10 cellular contexts compared by ENCODE assay signal in genomic region chr14:73246387-73247150, GRCh38. TPM values are rescaled to one million over a fixed set of nuclear protein-coding genes. Genes with fewer than 3 reads are reported as not detected.
A peak's percentile ranks its signal among the peaks of the same experiment; 100 is the strongest.
DNase-seq lines count a peak whose midpoint lies in the region; ATAC-seq and TF ChIP-seq lines count a peak whose summit lies in the region.
"Had no signal": no experiment of that assay in that cellular context is flagged by ENCODE, and none has a peak within 500 bp of the region (broad histone marks: within the 10 kb centered on the region; RNA-seq: fewer than 3 reads in every experiment).

No MANE protein-coding gene starts in this region.

- TF ChIP-seq CTCF in WTC11 (IDR thresholded peaks at IDR 0.05) = no peak
- TF ChIP-seq CTCF in foreskin fibroblast (IDR thresholded peaks at IDR 0.05; ENCODE audit: low read depth, low read length) = no peak

- no peaks in the 10 kb centered on the region for H3K36me3 Mint-ChIP-seq in T-helper 2 cell treated with Interferon-gamma antibody and Interleukin-4, amounts not matched to agents 5 μg/mL and 100 μg/mL, for 36 hours (ENCODE audit: low read depth)
- H3K36me3 Mint-ChIP-seq in WTC11 = no peaks in the 10 kb centered on the region; the same call in 1 of the 2 replicates

- H3K4me3 ChIP-seq in foreskin fibroblast (ENCODE audit: low read depth in 1 of 2, low read length in 2 of 2) = peak overlapping the region; percentile 58 to 61
- H3K4me3 ChIP-seq: A549 had no signal

- no peak for ATAC-seq in WTC11
- no peak for ATAC-seq in stimulated activated naive CD8-positive, alpha-beta T cell treated with anti-CD3 and anti-CD28 coated beads, Interleukin-15, amount 100 ng/mL, for 72 hours
- no peak for ATAC-seq in HG03439 (IDR thresholded peaks at IDR 0.05; ENCODE audit: unreplicated experiment)
- no peak for ATAC-seq in HG03432 (IDR thresholded peaks at IDR 0.05; ENCODE audit: unreplicated experiment)
- ATAC-seq: A549 had no signal

- H3K4me1 Mint-ChIP-seq in T-helper 2 cell treated with Interferon-gamma antibody and Interleukin-4, amounts not matched to agents 5 μg/mL and 100 μg/mL, for 36 hours (ENCODE audit: low read depth) = peaks cover 25% of the 10 kb centered on the region
- H3K4me1 Mint-ChIP-seq in WTC11 = peaks cover 9% of the 10 kb centered on the region
- peaks cover 43% of the 10 kb centered on the region for H3K4me1 Mint-ChIP-seq in stimulated activated naive CD8-positive, alpha-beta T cell treated with anti-CD3 and anti-CD28 coated beads, Interleukin-15, amount 100 ng/mL, for 72 hours

- no peak for DNase-seq in T-helper 2 cell treated with Interferon-gamma antibody and Interleukin-4, amounts not matched to agents 5 μg/mL and 100 μg/mL, for 36 hours (ENCODE audit: low spot score)
- DNase-seq in T-helper 2 cell = no peak
- DNase-seq in WTC11 (ENCODE audit: low spot score) = no peak
- no peak for DNase-seq in foreskin fibroblast
- no peak for DNase-seq in stimulated activated naive CD8-positive, alpha-beta T cell treated with anti-CD3 and anti-CD28 coated beads, Interleukin-15, amount 100 ng/mL, for 72 hours
- DNase-seq in NCI-H345 treated with DMSO at 0.1 percent for 48 hours (lab: John Stamatoyannopoulos, UW; ENCODE audit: unreplicated experiment) = no peak

- CTCF ChIA-PET in WTC11 (lab: Charles Lee) = interaction anchor here (0.6 to 2.8 kb wide), 3 partner anchors 14 to 1077 kb away, joined by 3 to 9 read pairs (median 4); no protein-coding TSS in a partner anchor

- H3K27me3 Mint-ChIP-seq in T-helper 2 cell treated with Interferon-gamma antibody and Interleukin-4, amounts not matched to agents 5 μg/mL and 100 μg/mL, for 36 hours (ENCODE audit: low read depth) = peaks cover 36% of the 10 kb centered on the region
- H3K27me3 Mint-ChIP-seq in WTC11 (ENCODE audit: low read depth) = no peaks in the 10 kb centered on the region
- peaks cover 58% of the 10 kb centered on the region for H3K27me3 Mint-ChIP-seq in stimulated activated naive CD8-positive, alpha-beta T cell treated with anti-CD3 and anti-CD28 coated beads, Interleukin-15, amount 100 ng/mL, for 72 hours

- H3K9me3 Mint-ChIP-seq in T-helper 2 cell treated with Interferon-gamma antibody and Interleukin-4, amounts not matched to agents 5 μg/mL and 100 μg/mL, for 36 hours = no peaks in the 10 kb centered on the region
- H3K9me3 Mint-ChIP-seq in WTC11 = no peaks in the 10 kb centered on the region
- H3K9me3 Mint-ChIP-seq in stimulated activated naive CD8-positive, alpha-beta T cell treated with anti-CD3 and anti-CD28 coated beads, Interleukin-15, amount 100 ng/mL, for 72 hours = no peaks in the 10 kb centered on the region

- H3K4me3 Mint-ChIP-seq in T-helper 2 cell treated with Interferon-gamma antibody and Interleukin-4, amounts not matched to agents 5 μg/mL and 100 μg/mL, for 36 hours = peak overlapping the region; percentile 81
- peak overlapping the region; percentile 65 for H3K4me3 Mint-ChIP-seq in WTC11
- peak overlapping the region; percentile 87 to 90 for H3K4me3 Mint-ChIP-seq in stimulated activated naive CD8-positive, alpha-beta T cell treated with anti-CD3 and anti-CD28 coated beads, Interleukin-15, amount 100 ng/mL, for 72 hours

- no peak overlapping the region for H3K27ac Mint-ChIP-seq in T-helper 2 cell treated with Interferon-gamma antibody and Interleukin-4, amounts not matched to agents 5 μg/mL and 100 μg/mL, for 36 hours
- no peak overlapping the region; the same call in 1 of the 2 replicates for H3K27ac Mint-ChIP-seq in WTC11
- peak overlapping the region in 1 of 2 donors; percentile 63 for H3K27ac Mint-ChIP-seq in stimulated activated naive CD8-positive, alpha-beta T cell treated with anti-CD3 and anti-CD28 coated beads, Interleukin-15, amount 100 ng/mL, for 72 hours

- POLR2A ChIA-PET in WTC11 (lab: Charles Lee) = no interaction called here

TF ChIP-seq in WTC11, 78 proteins besides CTCF, POLR2A, EP300 and RAD21 (continues in another document):
- TF ChIP-seq ZNF317 (CRISPR knock-in tag; IDR thresholded peaks at IDR 0.05; ENCODE audit: borderline replicate concordance, low read depth) (no peak), IRF2 (CRISPR knock-in tag; IDR thresholded peaks at IDR 0.05; ENCODE audit: borderline replicate concordance, low read depth) (no peak), TEAD1 (CRISPR knock-in tag; IDR thresholded peaks at IDR 0.05) (no peak), ZNF281 (CRISPR knock-in tag; IDR thresholded peaks at IDR 0.05) (no peak), PREB (CRISPR knock-in tag; IDR thresholded peaks at IDR 0.05; ENCODE audit: borderline replicate concordance) (no peak), ESRRA (CRISPR knock-in tag; IDR thresholded peaks at IDR 0.05; ENCODE audit: borderline replicate concordance) (no peak)
- TF ChIP-seq, protein P1, sequence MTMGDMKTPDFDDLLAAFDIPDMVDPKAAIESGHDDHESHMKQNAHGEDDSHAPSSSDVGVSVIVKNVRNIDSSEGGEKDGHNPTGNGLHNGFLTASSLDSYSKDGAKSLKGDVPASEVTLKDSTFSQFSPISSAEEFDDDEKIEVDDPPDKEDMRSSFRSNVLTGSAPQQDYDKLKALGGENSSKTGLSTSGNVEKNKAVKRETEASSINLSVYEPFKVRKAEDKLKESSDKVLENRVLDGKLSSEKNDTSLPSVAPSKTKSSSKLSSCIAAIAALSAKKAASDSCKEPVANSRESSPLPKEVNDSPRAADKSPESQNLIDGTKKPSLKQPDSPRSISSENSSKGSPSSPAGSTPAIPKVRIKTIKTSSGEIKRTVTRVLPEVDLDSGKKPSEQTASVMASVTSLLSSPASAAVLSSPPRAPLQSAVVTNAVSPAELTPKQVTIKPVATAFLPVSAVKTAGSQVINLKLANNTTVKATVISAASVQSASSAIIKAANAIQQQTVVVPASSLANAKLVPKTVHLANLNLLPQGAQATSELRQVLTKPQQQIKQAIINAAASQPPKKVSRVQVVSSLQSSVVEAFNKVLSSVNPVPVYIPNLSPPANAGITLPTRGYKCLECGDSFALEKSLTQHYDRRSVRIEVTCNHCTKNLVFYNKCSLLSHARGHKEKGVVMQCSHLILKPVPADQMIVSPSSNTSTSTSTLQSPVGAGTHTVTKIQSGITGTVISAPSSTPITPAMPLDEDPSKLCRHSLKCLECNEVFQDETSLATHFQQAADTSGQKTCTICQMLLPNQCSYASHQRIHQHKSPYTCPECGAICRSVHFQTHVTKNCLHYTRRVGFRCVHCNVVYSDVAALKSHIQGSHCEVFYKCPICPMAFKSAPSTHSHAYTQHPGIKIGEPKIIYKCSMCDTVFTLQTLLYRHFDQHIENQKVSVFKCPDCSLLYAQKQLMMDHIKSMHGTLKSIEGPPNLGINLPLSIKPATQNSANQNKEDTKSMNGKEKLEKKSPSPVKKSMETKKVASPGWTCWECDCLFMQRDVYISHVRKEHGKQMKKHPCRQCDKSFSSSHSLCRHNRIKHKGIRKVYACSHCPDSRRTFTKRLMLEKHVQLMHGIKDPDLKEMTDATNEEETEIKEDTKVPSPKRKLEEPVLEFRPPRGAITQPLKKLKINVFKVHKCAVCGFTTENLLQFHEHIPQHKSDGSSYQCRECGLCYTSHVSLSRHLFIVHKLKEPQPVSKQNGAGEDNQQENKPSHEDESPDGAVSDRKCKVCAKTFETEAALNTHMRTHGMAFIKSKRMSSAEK (CRISPR knock-in tag; IDR thresholded peaks at IDR 0.05; ENCODE audit: borderline replicate concordance) = no peak
- TF ChIP-seq, protein P2, sequence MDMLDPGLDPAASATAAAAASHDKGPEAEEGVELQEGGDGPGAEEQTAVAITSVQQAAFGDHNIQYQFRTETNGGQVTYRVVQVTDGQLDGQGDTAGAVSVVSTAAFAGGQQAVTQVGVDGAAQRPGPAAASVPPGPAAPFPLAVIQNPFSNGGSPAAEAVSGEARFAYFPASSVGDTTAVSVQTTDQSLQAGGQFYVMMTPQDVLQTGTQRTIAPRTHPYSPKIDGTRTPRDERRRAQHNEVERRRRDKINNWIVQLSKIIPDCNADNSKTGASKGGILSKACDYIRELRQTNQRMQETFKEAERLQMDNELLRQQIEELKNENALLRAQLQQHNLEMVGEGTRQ (CRISPR knock-in tag; IDR thresholded peaks at IDR 0.05) = no peak

RNA-seq across cellular contexts. Expression of gene PAPLN, which starts 9.3 kb away (rescaled TPM):
- 9.3 to 16.3 TPM (median 14.8 TPM) in 3 replicates for total RNA-seq in WTC11 (2021)
- total RNA-seq: SK-MEL-5 had no signal
